In the genomic region with DNA sequence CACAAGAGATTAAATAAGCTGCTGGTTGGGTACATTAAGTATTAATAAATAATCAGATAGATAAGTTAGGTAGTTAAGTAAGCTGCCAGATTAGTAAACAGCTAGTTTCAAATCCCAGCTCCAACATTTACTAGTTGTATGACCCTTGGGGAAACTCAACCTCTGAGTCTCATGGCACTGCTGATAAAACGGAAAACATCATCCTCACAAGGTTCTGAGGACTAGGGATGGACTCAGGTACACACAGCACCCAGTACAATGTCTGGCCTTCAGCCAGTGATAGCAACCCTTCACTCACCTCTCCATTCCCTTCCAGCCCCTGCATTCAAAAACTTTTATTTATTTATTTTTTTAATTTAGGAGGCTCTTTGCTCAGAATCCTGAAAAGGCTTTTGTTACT, we compare ENCODE assay signal across 9 cellular contexts. TPM values are rescaled to one million over a fixed set of nuclear protein-coding genes. Genes with fewer than 3 reads are reported as not detected.
DNase-seq lines count a peak whose midpoint lies in the region; ATAC-seq and TF ChIP-seq lines count a peak whose summit lies in the region.
"Had no signal": no experiment of that assay in that cellular context is flagged by ENCODE, and none has a peak within 500 bp of the region (broad histone marks: within the 10 kb centered on the region; RNA-seq: fewer than 3 reads in every experiment).

No MANE protein-coding gene starts in this region.

- peaks cover 2 to 37% (median 13%) of the 10 kb centered on the region in 12 donors for H3K4me1 ChIP-seq in heart left ventricle
- peaks cover 7% of the 10 kb centered on the region for H3K4me1 ChIP-seq in mesodermal cell (ENCODE audit: control insufficient read depth, insufficient read depth, low read length, poor library complexity, severe bottlenecking)
- peaks cover 4% of the 10 kb centered on the region for H3K4me1 ChIP-seq in urinary bladder (ENCODE audit: insufficient read depth)

- intact Hi-C loops in heart left ventricle (cut with DNase I): loop anchor here in 3 of 10 donors (5.0 kb wide), 1 partner anchor 33 kb away; the partner anchor contains the start of gene B3GNT5 (in 3 of the 3)
- intact Hi-C loops in Right ventricle myocardium inferior (cut with DNase I): no loop called here

- H3K27ac ChIP-seq in heart left ventricle (peak overlapping the region in 11 of 12 donors; percentile 41 to 79 (median 68)), mesodermal cell (ENCODE audit: low read depth, low read length, severe bottlenecking) (peak overlapping the region; percentile 51), urinary bladder (ENCODE audit: low read depth) (peak overlapping the region; percentile 71)

- H3K4me3 ChIP-seq in heart left ventricle: peak overlapping the region in 6 of 12 donors; percentile 2 to 19 (median 10)
- H3K4me3 ChIP-seq in mesodermal cell (ENCODE audit: extremely low read depth, insufficient read depth, low read length, poor library complexity, severe bottlenecking): no peak overlapping the region
- H3K4me3 ChIP-seq in urinary bladder (ENCODE audit: low read depth, low read length): no peak overlapping the region

- 65 to 80% (median 68%) methylated on average over 1 of the region's 1 CpG for WGBS in heart left ventricle, 4 donors
- 89 to 100% methylated on average over 1 of the region's 1 CpG for WGBS in mesodermal cell (ENCODE audit: insufficient coverage in 2 of 2), 2 experiments
- WGBS in urinary bladder: 71% methylated on average over 1 of the region's 1 CpG

- H3K27me3 ChIP-seq in heart left ventricle: no peaks in the 10 kb centered on the region

- H3K27ac Mint-ChIP-seq in activated naive CD8-positive, alpha-beta T cell: peak overlapping the region; percentile 97

- peaks cover 44% of the 10 kb centered on the region for H3K4me1 Mint-ChIP-seq in activated naive CD8-positive, alpha-beta T cell (ENCODE audit: low read depth)

- no peak for TF ChIP-seq CTCF in heart left ventricle (IDR thresholded peaks at IDR 0.05)

- no peaks in the 10 kb centered on the region for H3K9me3 ChIP-seq in heart left ventricle
- no peaks in the 10 kb centered on the region for H3K9me3 ChIP-seq in mesodermal cell (ENCODE audit: control insufficient read depth, low read length)

- H3K27me3 Mint-ChIP-seq in activated naive CD8-positive, alpha-beta T cell: no peaks in the 10 kb centered on the region

- H3K36me3 Mint-ChIP-seq in activated naive CD8-positive, alpha-beta T cell: peaks cover 3% of the 10 kb centered on the region

- H3K9me3 Mint-ChIP-seq in activated naive CD8-positive, alpha-beta T cell (ENCODE audit: low read depth): no peaks in the 10 kb centered on the region

- H3K36me3 ChIP-seq in heart left ventricle (no peaks in the 10 kb centered on the region), mesodermal cell (ENCODE audit: control insufficient read depth, insufficient read depth, low read length) (no peaks in the 10 kb centered on the region), urinary bladder (ENCODE audit: insufficient read depth) (no peaks in the 10 kb centered on the region)

- DNase-seq in heart left ventricle: no peak
- no peak for DNase-seq in Right ventricle myocardium inferior (ENCODE audit: missing footprints)
- no peak for DNase-seq in OCI-M2 (lab: John Stamatoyannopoulos, UW; ENCODE audit: unreplicated experiment)
- DNase-seq in stimulated activated CD4-positive, alpha-beta T cell treated with anti-CD3 and anti-CD28 coated beads, Interleukin-4, amount 100 ng/mL, for 1 hour: no peak
- no peak for DNase-seq in NCI-H510A treated with DMSO at 0.1 percent for 48 hours (lab: John Stamatoyannopoulos, UW)
- DNase-seq: glutamatergic neuron had no signal

- ATAC-seq in heart left ventricle (peak in 1 of 4 donors; percentile 14), Right ventricle myocardium inferior (no peak)

- no peak for TF ChIP-seq POLR2A in heart left ventricle (IDR thresholded peaks at IDR 0.05)

- peak overlapping the region; percentile 85 for H3K4me3 Mint-ChIP-seq in activated naive CD8-positive, alpha-beta T cell

RNA-seq across cellular contexts. Expression of gene B3GNT5, which starts 32.3 kb away (rescaled TPM):
- total RNA-seq in heart left ventricle (10 to 100 TPM in 1 of 9 donors, 1 to 10 TPM in 7, under 1 TPM in 1; 0.87 to 12.3 (median 3.6) TPM), Right ventricle myocardium inferior (2.0 TPM), urinary bladder (18.3 TPM)
- polyA plus RNA-seq in heart left ventricle (1 to 10 TPM; 1.1 to 3.0 TPM), urinary bladder (4.3 TPM)
- polyA plus RNA-seq in mesodermal cell (2013, experiment 1 of 2): 6.0 TPM
- 7.7 TPM for polyA plus RNA-seq in mesodermal cell (2013, experiment 2 of 2)
